Comparison of ENCODE assay signal across 19 cellular contexts in genomic region chr1:185775505-185775904, GRCh38. TPM values are rescaled to one million over a fixed set of nuclear protein-coding genes. Genes with fewer than 3 reads are reported as not detected.
DNase-seq lines count a peak whose midpoint lies in the region; TF ChIP-seq lines count a peak whose summit lies in the region.
"Had no signal": no experiment of that assay in that cellular context is flagged by ENCODE, and none has a peak within 500 bp of the region (broad histone marks: within the 10 kb centered on the region; RNA-seq: fewer than 3 reads in every experiment).

No MANE protein-coding gene starts in this region.

- in situ Hi-C loops in astrocyte of the cerebellum (cut with HindIII; ENCODE audit: low sequenced_read_pairs), result no loop called here

- H3K27ac Mint-ChIP-seq in osteocyte (ENCODE audit: unreplicated experiment), result peak overlapping the region; percentile 1
- H3K27ac Mint-ChIP-seq: activated CD8-positive, alpha-beta T cell treated with anti-CD3 and anti-CD28 coated beads, Interleukin-2, amount 10 ng/mL, durations not matched to agents 7 days and 5 days; activated T-helper 2 cell treated with anti-CD3 and anti-CD28 coated beads, Interferon-gamma antibody, Interleukin-2, Interleukin-4, amounts not matched to agents 10 μg/mL and 5 μg/mL and 100 μg/mL, durations not matched to agents 14 hours and 24 hours and 36 hours; CD4-positive, CD25-positive, alpha-beta regulatory T cell; nephron had no signal

- TF ChIP-seq CTCF in astrocyte of the cerebellum (IDR thresholded peaks at IDR 0.05; ENCODE audit: low read depth, low read length, missing control alignments) (no peak), osteocyte (IDR thresholded peaks at IDR 0.05) (no peak)

- H3K4me3 ChIP-seq in astrocyte of the cerebellum (ENCODE audit: low read depth, low read length), result no peak overlapping the region
- H3K4me3 ChIP-seq: coronary artery, esophagus muscularis mucosa, lung, right lobe of liver had no signal

- H3K36me3 Mint-ChIP-seq in osteocyte (ENCODE audit: unreplicated experiment), result peaks cover 13% of the 10 kb centered on the region
- H3K36me3 Mint-ChIP-seq: CD4-positive, CD25-positive, alpha-beta regulatory T cell had no signal

- H3K4me1 Mint-ChIP-seq in osteocyte (ENCODE audit: unreplicated experiment), result peaks cover 36% of the 10 kb centered on the region
- H3K4me1 Mint-ChIP-seq: CD4-positive, CD25-positive, alpha-beta regulatory T cell had no signal

- H3K9me3 Mint-ChIP-seq in osteocyte (ENCODE audit: unreplicated experiment), result peaks cover 8% of the 10 kb centered on the region
- H3K9me3 Mint-ChIP-seq: activated T-helper 2 cell treated with anti-CD3 and anti-CD28 coated beads, Interferon-gamma antibody, Interleukin-2, Interleukin-4, amounts not matched to agents 10 μg/mL and 5 μg/mL and 100 μg/mL, durations not matched to agents 14 hours and 24 hours and 36 hours had no signal

- DNase-seq in NCI-H82 (lab: John Stamatoyannopoulos, UW) (peak; percentile 21), NCI-H82 treated with DMSO at 0.1 percent for 48 hours (lab: John Stamatoyannopoulos, UW; ENCODE audit: unreplicated experiment) (no peak), NCI-H345 treated with DMSO at 0.1 percent for 48 hours (lab: John Stamatoyannopoulos, UW; ENCODE audit: unreplicated experiment) (peak; percentile 23), astrocyte of the cerebellum (ENCODE audit: low read depth) (peak; percentile 49), osteocyte (ENCODE audit: extremely low spot score, unreplicated experiment) (no peak), C1 segment of cervical spinal cord (lab: John Stamatoyannopoulos, UW) (no peak), dermis blood vessel endothelial cell (no peak), GM19238 (ENCODE audit: insufficient read length, low spot score) (no peak)
- DNase-seq: activated CD8-positive, alpha-beta T cell treated with anti-CD3 and anti-CD28 coated beads, Interleukin-2, amount 10 ng/mL, durations not matched to agents 7 days and 5 days; CD4-positive, CD25-positive, alpha-beta regulatory T cell; GF-D8; NCI-H2029 treated with DMSO at 0.1 percent for 48 hours; right lobe of liver; stimulated activated CD8-positive, alpha-beta memory T cell treated with anti-CD3 and anti-CD28 coated beads, Interleukin-4, amount 100 ng/mL, for 48 hours had no signal

- no peaks in the 10 kb centered on the region for H3K27me3 Mint-ChIP-seq in osteocyte (ENCODE audit: unreplicated experiment)
- H3K27me3 Mint-ChIP-seq: CD4-positive, CD25-positive, alpha-beta regulatory T cell had no signal

- H3K4me3 Mint-ChIP-seq in osteocyte (ENCODE audit: unreplicated experiment), result no peak overlapping the region
- H3K4me3 Mint-ChIP-seq: activated CD8-positive, alpha-beta T cell treated with anti-CD3 and anti-CD28 coated beads, Interleukin-2, amount 10 ng/mL, durations not matched to agents 7 days and 5 days; CD4-positive, CD25-positive, alpha-beta regulatory T cell; nephron had no signal

RNA-seq across cellular contexts. Expression of gene HMCN1, which starts 41.3 kb away (rescaled TPM):
- total RNA-seq in osteocyte (91.4 and 95.9 TPM in 2 replicates), dermis blood vessel endothelial cell (3.6 and 8.3 TPM in 2 replicates)

Comparison
In these comparisons a context has a peak if more than half of its experiments do, and no peak if none do; other contexts are left out.
1. DNase-seq: peak in NCI-H82 (single experiment), NCI-H345 treated with DMSO at 0.1 percent for 48 hours (single experiment) and astrocyte of the cerebellum (single experiment); none in NCI-H82 treated with DMSO at 0.1 percent for 48 hours (single experiment), osteocyte (single experiment), C1 segment of cervical spinal cord (0 of 14), dermis blood vessel endothelial cell (single experiment) and GM19238 (single experiment).